In genomic region chr1:156497078-156497742, GRCh38 we compare ENCODE assay signal across 8 cellular contexts. TPM values are rescaled to one million over a fixed set of nuclear protein-coding genes. Genes with fewer than 3 reads are reported as not detected.
DNase-seq lines count a peak whose midpoint lies in the region; ATAC-seq and TF ChIP-seq lines count a peak whose summit lies in the region.

No MANE protein-coding gene starts in this region.

- no peaks in the 10 kb centered on the region for H4K20me1 ChIP-seq in mammary epithelial cell (ENCODE audit: insufficient read depth, low read length)

- TF ChIP-seq CTCF in MCF 10A (IDR thresholded peaks at IDR 0.05; ENCODE audit: unreplicated experiment) (no peak), mammary epithelial cell (conservative IDR thresholded peaks at IDR 0.05 in 1 of 2, IDR thresholded peaks at IDR 0.05 in 1 of 2; ENCODE audit: extremely low read depth in 1 of 2, insufficient read depth in 1 of 2, low read depth in 1 of 2, low read length in 2 of 2) (no peak), breast epithelium (IDR thresholded peaks at IDR 0.05) (no peak), uterus (IDR thresholded peaks at IDR 0.05) (no peak)

- CTCF ChIA-PET in MCF 10A (lab: Yijun Ruan, JAX) (interaction anchor here (0.9 to 8.3 kb wide), 6 partner anchors 14 to 193 kb away, joined by 3 to 83 read pairs (median 6); partner anchors contain the start of gene GPATCH4), mammary epithelial cell (lab: Charles Lee; ENCODE audit: low non-redundant PET) (no interaction called here)

- POLR2A ChIA-PET in MCF 10A (lab: Yijun Ruan, JAX), result interaction anchor here (0.7 to 11.2 kb wide), 3 partner anchors 7 to 34 kb away, joined by 3 to 549 read pairs (median 197); no protein-coding TSS in a partner anchor

- H3K27ac ChIP-seq in mammary epithelial cell (ENCODE audit: insufficient read depth, low read depth, low read length) (no peak overlapping the region), breast epithelium (peak overlapping the region; percentile 42 to 100), uterus (peak overlapping the region; percentile 100)

- WGBS in mammary epithelial cell (ENCODE audit: low coverage, missing lambda C conversion rate), result 88% methylated on average over 11 of the region's 11 CpGs

- in situ Hi-C loops in mammary epithelial cell (cut with MboI; ENCODE audit: low sequenced_read_pairs in 2 of 2), result no loop called here

- H3K9ac ChIP-seq in mammary epithelial cell (ENCODE audit: insufficient read depth, low read length), result no peak overlapping the region

- H3K36me3 ChIP-seq in mammary epithelial cell (ENCODE audit: insufficient read depth, low read length) (no peaks in the 10 kb centered on the region), breast epithelium (no peaks in the 10 kb centered on the region), uterus (no peaks in the 10 kb centered on the region)

- no peaks in the 10 kb centered on the region for H3K9me3 ChIP-seq in mammary epithelial cell (replicated peaks; ENCODE audit: insufficient read depth, low read length)
- no peaks in the 10 kb centered on the region for H3K9me3 ChIP-seq in breast epithelium
- no peaks in the 10 kb centered on the region for H3K9me3 ChIP-seq in uterus

- H3K9me3 Mint-ChIP-seq in MCF 10A (ENCODE audit: unreplicated experiment), result no peaks in the 10 kb centered on the region

- peak overlapping the region; percentile 85 for H3K4me3 Mint-ChIP-seq in MCF 10A (ENCODE audit: unreplicated experiment)

- H3K79me2 ChIP-seq in mammary epithelial cell (ENCODE audit: insufficient read depth, low read length), result peaks cover 84% of the 10 kb centered on the region

- H3K4me2 ChIP-seq in mammary epithelial cell (ENCODE audit: insufficient read depth, low read depth, low read length), result no peak overlapping the region

- intact Hi-C loops in MCF 10A (cut with micrococcal nuclease) (no loop called here), mammary epithelial cell (cut with micrococcal nuclease) (no loop called here), breast epithelium (cut with DNase I; ENCODE audit: low total_unique reads) (loop anchor here (5.0 to 10.0 kb wide), 2 partner anchors 35 to 168 kb away; no protein-coding TSS in a partner anchor), uterus (cut with DNase I; ENCODE audit: low total_unique reads) (no loop called here)

- TF ChIP-seq POLR2A in breast epithelium (IDR thresholded peaks at IDR 0.05) (no peak), uterus (IDR thresholded peaks at IDR 0.05) (no peak)

- peak overlapping the region; percentile 97 for H3K27ac Mint-ChIP-seq in MCF 10A (ENCODE audit: low read depth, unreplicated experiment)

- no peak overlapping the region for H3K4me3 ChIP-seq in mammary epithelial cell (replicated peaks in 1 of 3; ENCODE audit: insufficient read depth in 1 of 3, low read depth in 2 of 3, low read length in 3 of 3)
- H3K4me3 ChIP-seq in breast epithelium, result peak overlapping the region; percentile 90 to 98 (median 94)
- H3K4me3 ChIP-seq in uterus, result peak overlapping the region in 1 of 2 donors; percentile 84

- dilution Hi-C loops in mammary epithelial cell (cut with HindIII; ENCODE audit: low sequenced_read_pairs), result no loop called here

- peaks cover 28% of the 10 kb centered on the region for H3K36me3 Mint-ChIP-seq in MCF 10A (ENCODE audit: insufficient read depth, unreplicated experiment)

- no peak overlapping the region for H2AFZ ChIP-seq in mammary epithelial cell (ENCODE audit: low read depth, low read length)

- DNase-seq in MCF 10A (ENCODE audit: unreplicated experiment) (no peak), mammary epithelial cell (no peak), breast epithelium (ENCODE audit: low spot score in 2 of 2) (no peak), myocyte (ENCODE audit: low read depth) (peak; percentile 88), uterus (peak in 1 of 2 donors; percentile 16), nucleus accumbens (lab: John Stamatoyannopoulos, UW) (no peak), NCI-H146 (lab: John Stamatoyannopoulos, UW) (no peak)

- no peaks in the 10 kb centered on the region for H3K27me3 ChIP-seq in mammary epithelial cell (ENCODE audit: insufficient read depth, low read length)
- no peaks in the 10 kb centered on the region for H3K27me3 ChIP-seq in breast epithelium
- H3K27me3 ChIP-seq in uterus, result no peaks in the 10 kb centered on the region

- H3K4me1 Mint-ChIP-seq in MCF 10A (ENCODE audit: insufficient read depth, unreplicated experiment), result peaks cover 64% of the 10 kb centered on the region

- no peak for ATAC-seq in GM19328 (IDR thresholded peaks at IDR 0.05; ENCODE audit: unreplicated experiment)

- H3K4me1 ChIP-seq in mammary epithelial cell (ENCODE audit: insufficient read depth, low read length), result peaks cover 30% of the 10 kb centered on the region
- peaks cover 29 to 57% of the 10 kb centered on the region in 2 donors for H3K4me1 ChIP-seq in breast epithelium
- peaks cover 16 to 32% of the 10 kb centered on the region in 2 donors for H3K4me1 ChIP-seq in uterus

- BruUV-seq in MCF 10A (replicated peaks; lab: Mats Ljungman, UMichigan), result no TSS peak
- BruUV-seq in mammary epithelial cell (replicated peaks; lab: Mats Ljungman, UMichigan), result no TSS peak

- H3K27me3 Mint-ChIP-seq in MCF 10A (ENCODE audit: insufficient read depth, unreplicated experiment), result no peaks in the 10 kb centered on the region

RNA-seq across cellular contexts. Expression of gene MEF2D, which starts 3.4 kb away (rescaled TPM):
- total RNA-seq in MCF 10A (2022) (113 and 131 TPM in 2 replicates), mammary epithelial cell (10 to 100 TPM in 1 of 2 donors, 1 to 10 TPM in 1; 9.2 to 34.3 TPM), breast epithelium (10 to 100 TPM; 25.8 to 34.9 (median 32.1) TPM), myocyte (59.2 and 62.2 TPM in 2 replicates), uterus (100 to 1,000 TPM in 1 of 4 donors, 10 to 100 TPM in 2, 1 to 10 TPM in 1; 8.4 to 101 (median 35.1) TPM)
- 11.4 TPM for polyA plus RNA-seq in mammary epithelial cell
- 9.6 TPM for polyA minus RNA-seq in mammary epithelial cell
- 56.8 TPM for polyA plus RNA-seq in myocyte (2012)

Comparison
In these comparisons a context has a peak if more than half of its experiments do, and no peak if none do; other contexts are left out.
1. H3K4me3 ChIP-seq: peak in breast epithelium (3 of 3); none in mammary epithelial cell (0 of 3).